Comparison of ENCODE assay signal across 28 cellular contexts in genomic region chr13:110872034-110872767, GRCh38. TPM values are rescaled to one million over a fixed set of nuclear protein-coding genes. Genes with fewer than 3 reads are reported as not detected.
A peak's percentile ranks its signal among the peaks of the same experiment; 100 is the strongest.
DNase-seq lines count a peak whose midpoint lies in the region; ATAC-seq, FAIRE-seq and TF ChIP-seq lines count a peak whose summit lies in the region.
"Had no signal": no experiment of that assay in that cellular context is flagged by ENCODE, and none has a peak within 500 bp of the region (broad histone marks: within the 10 kb centered on the region; RNA-seq: fewer than 3 reads in every experiment).

No MANE protein-coding gene starts in this region.

- no peak overlapping the region for H4K91ac ChIP-seq in H1 (replicated peaks; ENCODE audit: insufficient read length, low read length)
- H4K91ac ChIP-seq in neuronal stem cell (ENCODE audit: low read depth, low read length, poor library complexity) = no peak overlapping the region

- no peak overlapping the region for H2BK20ac ChIP-seq in H1 (ENCODE audit: low read length)

- intact Hi-C loops in uterus (cut with DNase I; ENCODE audit: low total_unique reads) = no loop called here

- H4K5ac ChIP-seq in H1 (ENCODE audit: insufficient read length, low read depth, low read length) = no peak overlapping the region

- H3K27ac ChIP-seq in SK-N-SH (ENCODE audit: low read depth in 2 of 2, low read length in 1 of 2) (peak overlapping the region in 1 of 2 experiments; percentile 92; a peak in 1 of 4 replicates), H1 (ENCODE audit: low read depth, low read length) (no peak overlapping the region), neuronal stem cell (replicated peaks; ENCODE audit: low read length) (no peak overlapping the region), uterus (peak overlapping the region; percentile 88 to 92)
- H3K27ac ChIP-seq: 22Rv1, breast epithelium, colonic mucosa, GM23248, left ventricle myocardium inferior, neutrophil, prostate gland, skin epidermis had no signal

- POLR2A ChIA-PET in SK-N-SH (lab: Yijun Ruan, JAX) = no interaction called here
- POLR2A ChIA-PET in H1 (lab: Charles Lee; ENCODE audit: partially characterized antibody) = interaction anchor here (0.6 to 1.7 kb wide), 7 partner anchors 9 to 157 kb away, joined by 3 to 6 read pairs (median 3); no protein-coding TSS in a partner anchor

- no peaks in the 10 kb centered on the region for H3F3A ChIP-seq in SK-N-SH (replicated peaks; ENCODE audit: insufficient read depth)

- no peak for ATAC-seq in SK-N-SH treated with all-trans-retinoic acid at 6 μM for 48 hours
- ATAC-seq in GM19351 (IDR thresholded peaks at IDR 0.05; ENCODE audit: unreplicated experiment) = no peak
- ATAC-seq: activated CD4-positive, CD25-positive, alpha-beta regulatory T cell treated with anti-CD3 and anti-CD28 coated beads, Interleukin-2, amount 50 U/mL, for 24 hours had no signal

- TF ChIP-seq POLR2A in H1 (IDR thresholded peaks at IDR 0.05; ENCODE audit: control extremely low read depth in 1 of 2, low read depth in 2 of 2, low read length in 2 of 2) (no peak), uterus (IDR thresholded peaks at IDR 0.05) (no peak)

- H2BK12ac ChIP-seq in H1 (ENCODE audit: low read depth, low read length) (peak overlapping the region; percentile 63; the same call in 1 of the 2 replicates), neuronal stem cell (ENCODE audit: low read length) (no peak overlapping the region)

- H3K23ac ChIP-seq in H1 (ENCODE audit: insufficient read length) (no peak overlapping the region), neuronal stem cell (ENCODE audit: low read depth, low read length, poor library complexity) (no peak overlapping the region)

- H2AK5ac ChIP-seq in H1 (ENCODE audit: low read depth, low read length) (no peak overlapping the region), neuronal stem cell (ENCODE audit: low read depth, low read length) (peak overlapping the region; percentile 70)

- TF ChIP-seq CTCF in SK-N-SH (IDR thresholded peaks at IDR 0.05) = no peak
- no peak for TF ChIP-seq CTCF in H1 (IDR thresholded peaks at IDR 0.05; ENCODE audit: control extremely low read depth in 1 of 3, insufficient read depth in 1 of 3, low read depth in 1 of 3, low read length in 3 of 3)
- TF ChIP-seq CTCF in uterus (IDR thresholded peaks at IDR 0.05) = no peak
- no peak for TF ChIP-seq CTCF in D721Med (IDR thresholded peaks at IDR 0.05; ENCODE audit: insufficient read depth, missing control alignments)

- H3K9me3 ChIP-seq in SK-N-SH (no peaks in the 10 kb centered on the region), H1 (ENCODE audit: insufficient read depth in 2 of 2, low read depth in 1 of 2, low read length in 1 of 2) (peaks cover 0 to 5% of the 10 kb centered on the region in 2 experiments; a peak in 1 of 4 replicates), neuronal stem cell (replicated peaks in 1 of 2; ENCODE audit: control insufficient read depth in 2 of 2, insufficient read depth in 1 of 2, low read depth in 1 of 2, low read length in 2 of 2) (peaks cover 0 to 3% of the 10 kb centered on the region in 2 donors), uterus (no peaks in the 10 kb centered on the region)
- H3K9me3 ChIP-seq: breast epithelium, colonic mucosa, left ventricle myocardium inferior, neutrophil, prostate gland had no signal

- H3K79me2 ChIP-seq in SK-N-SH (ENCODE audit: insufficient read depth) (no peaks in the 10 kb centered on the region), H1 (ENCODE audit: control insufficient read depth in 1 of 2, insufficient read depth in 2 of 2, low read length in 2 of 2) (peaks cover 0 to 6% of the 10 kb centered on the region in 2 experiments; a peak in 1 of 4 replicates)

- H2AFZ ChIP-seq in SK-N-SH (ENCODE audit: low read depth) (peak overlapping the region; percentile 61; the same call in 1 of the 2 replicates), H1 (ENCODE audit: low read length) (no peak overlapping the region), neuronal stem cell (ENCODE audit: low read length) (no peak overlapping the region)
- H2AFZ ChIP-seq: GM23248 had no signal

- H3K4me2 ChIP-seq in SK-N-SH = no peak overlapping the region
- no peak overlapping the region for H3K4me2 ChIP-seq in H1 (ENCODE audit: insufficient read depth in 1 of 2, low read depth in 2 of 2, low read length in 2 of 2)
- no peak overlapping the region for H3K4me2 ChIP-seq in neuronal stem cell (ENCODE audit: insufficient read depth, low read length, poor library complexity, severe bottlenecking)

- H3K9ac ChIP-seq in SK-N-SH (no peak overlapping the region), H1 (replicated peaks in 1 of 4; ENCODE audit: extremely low read depth in 1 of 4, low read depth in 3 of 4, low read length in 3 of 4) (no peak overlapping the region), neuronal stem cell (ENCODE audit: low read depth, low read length, poor library complexity) (no peak overlapping the region)
- H3K9ac ChIP-seq: GM23248 had no signal

- no peak overlapping the region for H2BK5ac ChIP-seq in H1 (ENCODE audit: low read depth, low read length)
- H2BK5ac ChIP-seq in neuronal stem cell (ENCODE audit: low read length) = peak overlapping the region; percentile 50

- H3K36me3 ChIP-seq in SK-N-SH (replicated peaks in 1 of 2; ENCODE audit: control insufficient read depth in 1 of 2, insufficient read depth in 2 of 2, low read length in 1 of 2) = no peaks in the 10 kb centered on the region
- no peaks in the 10 kb centered on the region for H3K36me3 ChIP-seq in H1 (ENCODE audit: control insufficient read depth in 2 of 4, insufficient read depth in 4 of 4, low read length in 3 of 4)
- H3K36me3 ChIP-seq in neuronal stem cell (replicated peaks in 1 of 2; ENCODE audit: control insufficient read depth in 2 of 2, insufficient read depth in 2 of 2, low read length in 2 of 2) = no peaks in the 10 kb centered on the region
- H3K36me3 ChIP-seq in uterus = no peaks in the 10 kb centered on the region
- H3K36me3 ChIP-seq: breast epithelium, colonic mucosa, left ventricle myocardium inferior, neutrophil, prostate gland had no signal

- H3K23me2 ChIP-seq in H1 (ENCODE audit: low read depth, low read length) = peaks cover 10% of the 10 kb centered on the region

- no peak overlapping the region for H3K14ac ChIP-seq in H1 (ENCODE audit: insufficient read length)
- H3K14ac ChIP-seq in neuronal stem cell (ENCODE audit: low read length) = no peak overlapping the region

- TF ChIP-seq EP300 in SK-N-SH (IDR thresholded peaks at IDR 0.05; ENCODE audit: borderline replicate concordance in 1 of 2, low read depth in 1 of 2, low read length in 1 of 2) (no peak), H1 (IDR thresholded peaks at IDR 0.05; ENCODE audit: borderline replicate concordance in 1 of 2, low read depth in 2 of 2, low read length in 2 of 2) (no peak)

- H2BK15ac ChIP-seq in H1 (ENCODE audit: low read length) (no peak overlapping the region), neuronal stem cell (ENCODE audit: low read length) (peak overlapping the region; percentile 31)

- H3K79me1 ChIP-seq in H1 (ENCODE audit: low read depth, low read length) = no peaks in the 10 kb centered on the region; the same call in 1 of the 2 replicates
- peaks cover 3% of the 10 kb centered on the region for H3K79me1 ChIP-seq in neuronal stem cell (ENCODE audit: low read depth, low read length)

- DNase-seq in SK-N-SH = no peak
- DNase-seq in H1 (ENCODE audit: low read depth in 1 of 2, low spot score in 2 of 2) = peak in 1 of 2 experiments; percentile 43
- no peak for DNase-seq in neuronal stem cell (ENCODE audit: low spot score)
- peak; percentile 42 to 49 for DNase-seq in uterus
- DNase-seq in retina = no peak
- no peak for DNase-seq in D721Med (ENCODE audit: insufficient read length, low spot score)
- DNase-seq: activated CD4-positive, alpha-beta T cell treated with anti-CD3 and anti-CD28 coated beads, Interleukin-2, amount 50 U/mL, for 48 hours; activated naive CD4-positive, alpha-beta T cell treated with Interleukin-2 at 50 U/mL for 16 hours; amygdala; colonic mucosa; effector CD8-positive, alpha-beta T cell; left ventricle myocardium inferior; NCI-H1105; NCI-H187 treated with DMSO at 0.1 percent for 48 hours; NCI-H526; NK-92 treated with Interleukin-12 subunit alpha and Interleukin-12 subunit beta, amount 100 ng/mL, for 24 hours; SIG-M5; T-helper 1 cell had no signal

- no peak for TF ChIP-seq RAD21 in SK-N-SH (IDR thresholded peaks at IDR 0.05; ENCODE audit: low read length)
- TF ChIP-seq RAD21 in H1 (IDR thresholded peaks at IDR 0.05 in 1 of 2, conservative IDR thresholded peaks at IDR 0.05 in 1 of 2; ENCODE audit: low read depth in 2 of 2, low read length in 2 of 2) = no peak

- CTCF ChIA-PET in SK-N-SH (lab: Yijun Ruan, JAX) (interaction anchor here (0.8 to 1.3 kb wide), 3 partner anchors 15 to 21 kb away, joined by 3 read pairs; no protein-coding TSS in a partner anchor), H1 (lab: Charles Lee; ENCODE audit: partially characterized antibody) (interaction anchor here (0.6 to 2.4 kb wide), 5 partner anchors 43 to 830 kb away, joined by 3 to 6 read pairs (median 4); partner anchors contain the start of gene ANKRD10)

- 0 out of 2 replicates have a peak overlapping the region, but pooled peaks have one; percentile 1 for H4K8ac ChIP-seq in H1 (ENCODE audit: extremely low read depth, insufficient read depth, low read length)
- H4K8ac ChIP-seq in neuronal stem cell (ENCODE audit: low read depth, low read length) = no peak overlapping the region

- H3K4me3 ChIP-seq in SK-N-SH (ENCODE audit: low read depth in 2 of 2, low read length in 1 of 2) (no peak overlapping the region), H1 (ENCODE audit: extremely low read depth in 1 of 4, insufficient read depth in 2 of 4, low read depth in 3 of 4, low read length in 4 of 4) (no peak overlapping the region), neuronal stem cell (ENCODE audit: low read length in 2 of 2) (no peak overlapping the region), uterus (no peak overlapping the region)
- H3K4me3 ChIP-seq: breast epithelium, colonic mucosa, GM23248, left ventricle myocardium inferior, prostate gland, skin epidermis had no signal

- H3K18ac ChIP-seq in H1 (ENCODE audit: extremely low read depth, low read length) (no peak overlapping the region), neuronal stem cell (ENCODE audit: low read length) (no peak overlapping the region)

- H3K27me3 ChIP-seq in SK-N-SH (ENCODE audit: insufficient read depth) (no peaks in the 10 kb centered on the region), H1 (replicated peaks in 1 of 4; ENCODE audit: control insufficient read depth in 3 of 4, extremely low read depth in 1 of 4, insufficient read depth in 3 of 4, low read length in 3 of 4) (0 out of 7 replicates have a peak, but pooled peaks cover 0 to 5% (median under 1%) of the 10 kb centered on the region in 4 experiments), neuronal stem cell (ENCODE audit: control insufficient read depth in 3 of 3, insufficient read depth in 3 of 3, low read depth in 1 of 3, low read length in 3 of 3) (peaks cover 0 to 3% (median 2%) of the 10 kb centered on the region in 3 experiments), uterus (no peaks in the 10 kb centered on the region)
- H3K27me3 ChIP-seq: breast epithelium, colonic mucosa had no signal

- H3K4me1 ChIP-seq in SK-N-SH (ENCODE audit: control insufficient read depth in 1 of 2, insufficient read depth in 2 of 2, low read depth in 1 of 2, low read length in 1 of 2) = peaks cover 14 to 20% of the 10 kb centered on the region in 2 experiments; a peak in 3 of 4 replicates
- peaks cover 0 to 24% (median 11%) of the 10 kb centered on the region in 4 experiments; a peak in 5 of 7 replicates for H3K4me1 ChIP-seq in H1 (replicated peaks in 1 of 4; ENCODE audit: control insufficient read depth in 3 of 4, insufficient read depth in 4 of 4, low read length in 3 of 4)
- H3K4me1 ChIP-seq in neuronal stem cell (ENCODE audit: control insufficient read depth in 2 of 2, insufficient read depth in 1 of 2, low read depth in 1 of 2, low read length in 2 of 2) = peaks cover 13 to 16% of the 10 kb centered on the region in 2 donors
- H3K4me1 ChIP-seq in uterus = peaks cover 6 to 12% of the 10 kb centered on the region in 2 donors
- H3K4me1 ChIP-seq: prostate gland had no signal

- no peaks in the 10 kb centered on the region for H3K9me2 ChIP-seq in SK-N-SH

- H3K56ac ChIP-seq in H1 (replicated peaks; ENCODE audit: insufficient read length, low read depth, low read length) = no peak overlapping the region

- 79% methylated on average over 7 of the region's 13 CpGs for WGBS in SK-N-SH (ENCODE audit: low lambda C conversion rate)
- 86% methylated on average over 12 of the region's 13 CpGs; no CpG with 5 or more reads in 1 of the 2 experiments for WGBS in H1 (ENCODE audit: extremely low coverage in 1 of 2, insufficient coverage in 1 of 2, insufficient read length in 1 of 2, insufficient replicate concordance in 2 of 2, low coverage in 1 of 2, low lambda C conversion rate in 2 of 2, missing lambda C conversion rate in 1 of 2), 2 experiments
- no CpG with 5 or more reads among the region's 13 CpGs for WGBS in neuronal stem cell (ENCODE audit: extremely low coverage in 2 of 2, insufficient read length in 2 of 2, insufficient replicate concordance in 1 of 2), 2 donors

- no peaks in the 10 kb centered on the region for H4K20me1 ChIP-seq in SK-N-SH (ENCODE audit: insufficient read depth)
- H4K20me1 ChIP-seq in H1 (replicated peaks in 1 of 2; ENCODE audit: control insufficient read depth in 1 of 2, insufficient read depth in 2 of 2, low read length in 2 of 2) = peaks cover 0 to 4% of the 10 kb centered on the region in 2 experiments

- H3K4ac ChIP-seq in H1 (replicated peaks; ENCODE audit: insufficient read length, low read depth, low read length) (no peak overlapping the region), neuronal stem cell (ENCODE audit: low read length) (no peak overlapping the region)

- no peak for FAIRE-seq in H1 (lab: Jason Lieb, UNC)
- FAIRE-seq in D721Med (lab: Jason Lieb, UNC) = no peak
- FAIRE-seq: GM12892 had no signal

- no peak overlapping the region for H2BK120ac ChIP-seq in H1 (replicated peaks; ENCODE audit: low read depth, low read length)
- no peak overlapping the region for H2BK120ac ChIP-seq in neuronal stem cell (ENCODE audit: low read depth, low read length)

RNA-seq across cellular contexts. Expression of gene ANKRD10, which starts 42.7 kb away (rescaled TPM):
- polyA plus RNA-seq in SK-N-SH (2012; rRNA removed) (53.2 and 77.8 TPM in 2 replicates), H1 (2011; rRNA removed) (146 and 153 TPM in 2 replicates)
- 20.7 and 22.2 TPM in 2 replicates for polyA plus RNA-seq in SK-N-SH (2012; cell fraction: cytosol; rRNA removed)
- 274 and 444 TPM in 2 replicates for polyA plus RNA-seq in SK-N-SH (2012; cell fraction: nucleus; rRNA removed)
- 201 and 218 TPM in 2 replicates for total RNA-seq in H1 (2021; fragmentation: NEBNext Ultra II Directional; extraction: Animal tissue kit (Norgen Biotek cat#: 25700))
- polyA plus RNA-seq in H1 (2011; cell fraction: cytosol; rRNA removed) = 188 TPM
- polyA plus RNA-seq in H1 (2011; cell fraction: nucleus; rRNA removed) = 274 TPM
- 150 to 219 TPM (median 165 TPM) in 4 replicates for polyA plus RNA-seq in H1 (2012, experiment 1 of 2)
- 51.7 TPM for polyA plus RNA-seq in H1 (2012, experiment 2 of 2)
- polyA plus RNA-seq in H1 (2013, experiment 1 of 2) = 152 TPM
- polyA plus RNA-seq in H1 (2013, experiment 2 of 2) = 135 TPM
- 161 and 189 TPM in 2 replicates for polyA minus RNA-seq in H1 (2011; rRNA and poly(A)+ RNA removed)
- polyA minus RNA-seq in H1 (2011; cell fraction: cytosol; rRNA and poly(A)+ RNA removed) = 312 TPM
- polyA minus RNA-seq in H1 (2011; cell fraction: nucleus; rRNA and poly(A)+ RNA removed) = 593 TPM
- polyA plus RNA-seq in neuronal stem cell (2013, experiment 1 of 2) = 91.9 TPM
- 92.3 TPM for polyA plus RNA-seq in neuronal stem cell (2013, experiment 2 of 2)
- total RNA-seq in uterus = 100 to 1,000 TPM; 128 to 268 (median 235) TPM

Comparison
In these comparisons a context has a peak if more than half of its experiments do, and no peak if none do; other contexts are left out.
1. DNase-seq: peak in uterus (2 of 2); none in SK-N-SH (single experiment), neuronal stem cell (single experiment), retina (single experiment) and D721Med (single experiment).
2. H3K27ac ChIP-seq: peak in uterus (2 of 2); none in H1 (single experiment) and neuronal stem cell (single experiment).